20 cellular contexts compared by ENCODE assay signal in genomic region chr13:94384217-94384905, GRCh38.
"Had no signal": no experiment of that assay in that cellular context is flagged by ENCODE, and none has a peak within 500 bp of the region (broad histone marks: within the 10 kb centered on the region; RNA-seq: fewer than 3 reads in every experiment).

No MANE protein-coding gene starts in this region.

- H3K4me3 ChIP-seq: coronary artery, esophagus squamous epithelium, mucosa of descending colon, ovary, sigmoid colon, spleen had no signal

- ATAC-seq: activated T-cell treated with anti-CD3 and anti-CD28 coated beads, Interleukin-2, amount 50 U/mL, for 72 hours; left ventricle myocardium superior; mucosa of descending colon; naive thymus-derived CD4-positive, alpha-beta T cell had no signal

- H3K4me1 ChIP-seq: esophagus squamous epithelium, spleen had no signal

- H3K27me3 ChIP-seq: brain microvascular endothelial cell, ovary, sigmoid colon, spleen had no signal

- H3K9me3 ChIP-seq: esophagus squamous epithelium, mucosa of descending colon, ovary, sigmoid colon, spleen had no signal

- H3K36me3 ChIP-seq: brain microvascular endothelial cell, esophagus squamous epithelium, ovary, sigmoid colon, spleen had no signal

- DNase-seq: activated B cell treated with CpG ODN at 0.5 μM for 24 hours; activated CD4-positive, alpha-beta T cell treated with anti-CD3 and anti-CD28 coated beads, Interleukin-2, amount 10 ng/mL, durations not matched to agents 24 days and 14 days; activated CD8-positive, alpha-beta memory T cell treated with anti-CD3 and anti-CD28 coated beads, Interleukin-2, amount 50 U/mL, for 48 hours; activated gamma-delta T cell treated with Interleukin-2 at 50 U/mL for 16 hours; activated naive CD8-positive, alpha-beta T cell treated with anti-CD3 and anti-CD28 coated beads, Interleukin-2, amount 10 ng/mL, durations not matched to agents 7 days and 5 days; activated T-cell treated with anti-CD3 and anti-CD28 coated beads, Interleukin-2, amount 50 U/mL, for 72 hours; anterior cingulate cortex; brain microvascular endothelial cell; effector CD4-positive, alpha-beta T cell; esophagus squamous epithelium; glutamatergic neuron; kidney glomerular epithelial cell; left ventricle myocardium superior; mucosa of descending colon; naive thymus-derived CD4-positive, alpha-beta T cell; ovary; sigmoid colon; spleen had no signal

- FAIRE-seq: TTC549 had no signal

- H3K27ac ChIP-seq: brain microvascular endothelial cell, coronary artery, esophagus squamous epithelium, ovary, sigmoid colon, spleen had no signal
